ENCODE assay signal across 15 cellular contexts in genomic region chr3:189899186-189899585, GRCh38.
A peak's percentile ranks its signal among the peaks of the same experiment; 100 is the strongest.
DNase-seq lines count a peak whose midpoint lies in the region; ATAC-seq, FAIRE-seq and TF ChIP-seq lines count a peak whose summit lies in the region.
"Had no signal": no experiment of that assay in that cellular context is flagged by ENCODE, and none has a peak within 500 bp of the region (broad histone marks: within the 10 kb centered on the region; RNA-seq: fewer than 3 reads in every experiment).

No MANE protein-coding gene starts in this region.

- peak overlapping the region; percentile 19 for H3K9ac ChIP-seq in keratinocyte (ENCODE audit: control insufficient read depth, extremely low read depth, insufficient read depth, low read length)

- no peak overlapping the region for H3K4me2 ChIP-seq in keratinocyte (ENCODE audit: control insufficient read depth, extremely low read depth, insufficient read depth, low read depth, low read length)

- H3K36me3 ChIP-seq in keratinocyte (ENCODE audit: control insufficient read depth in 2 of 2, extremely low read depth in 1 of 2, insufficient read depth in 2 of 2, low read length in 2 of 2), result peaks cover 5 to 12% of the 10 kb centered on the region in 2 experiments
- no peaks in the 10 kb centered on the region for H3K36me3 ChIP-seq in CD8-positive, alpha-beta memory T cell (ENCODE audit: insufficient read depth, low read length)
- H3K36me3 ChIP-seq: BE2C, HAP-1 had no signal

- no peaks in the 10 kb centered on the region for H3K9me3 Mint-ChIP-seq in CD8-positive, alpha-beta memory T cell
- H3K9me3 Mint-ChIP-seq in stimulated activated effector memory CD8-positive, alpha-beta T cell treated with anti-CD3 and anti-CD28 coated beads, Interleukin-12 subunit alpha, Interleukin-12 subunit beta, amount 100 ng/mL, for 72 hours, result no peaks in the 10 kb centered on the region
- H3K9me3 Mint-ChIP-seq: CD4-positive, CD25-positive, alpha-beta regulatory T cell had no signal

- H2AFZ ChIP-seq in keratinocyte (ENCODE audit: control insufficient read depth, low read length), result no peak overlapping the region

- no peaks in the 10 kb centered on the region for H3K27me3 ChIP-seq in keratinocyte (ENCODE audit: control insufficient read depth, extremely low read depth, insufficient read depth, low read length)
- no peaks in the 10 kb centered on the region for H3K27me3 ChIP-seq in CD8-positive, alpha-beta memory T cell (ENCODE audit: insufficient read depth, low read length, poor library complexity, severe bottlenecking)
- H3K27me3 ChIP-seq: BE2C had no signal

- H3K4me1 Mint-ChIP-seq in CD8-positive, alpha-beta memory T cell, result no peaks in the 10 kb centered on the region
- H3K4me1 Mint-ChIP-seq in stimulated activated effector memory CD8-positive, alpha-beta T cell treated with anti-CD3 and anti-CD28 coated beads, Interleukin-12 subunit alpha, Interleukin-12 subunit beta, amount 100 ng/mL, for 72 hours, result no peaks in the 10 kb centered on the region
- H3K4me1 Mint-ChIP-seq: CD4-positive, CD25-positive, alpha-beta regulatory T cell had no signal

- no peaks in the 10 kb centered on the region for H3K9me3 ChIP-seq in keratinocyte (ENCODE audit: control insufficient read depth, low read depth, low read length)
- no peaks in the 10 kb centered on the region for H3K9me3 ChIP-seq in CD8-positive, alpha-beta memory T cell (ENCODE audit: low read length)
- H3K9me3 ChIP-seq: BE2C, HAP-1 had no signal

- ATAC-seq in stimulated activated effector memory CD8-positive, alpha-beta T cell treated with anti-CD3 and anti-CD28 coated beads, Interleukin-12 subunit alpha, Interleukin-12 subunit beta, amount 100 ng/mL, for 72 hours, result no peak

- H3K4me3 Mint-ChIP-seq in CD8-positive, alpha-beta memory T cell, result no peak overlapping the region
- H3K4me3 Mint-ChIP-seq in stimulated activated effector memory CD8-positive, alpha-beta T cell treated with anti-CD3 and anti-CD28 coated beads, Interleukin-12 subunit alpha, Interleukin-12 subunit beta, amount 100 ng/mL, for 72 hours, result no peak overlapping the region
- H3K4me3 Mint-ChIP-seq: CD4-positive, CD25-positive, alpha-beta regulatory T cell had no signal

- H4K20me1 ChIP-seq in keratinocyte (ENCODE audit: control insufficient read depth, extremely low read depth, insufficient read depth, low read length), result no peaks in the 10 kb centered on the region

- TF ChIP-seq CTCF in epithelial cell of esophagus (IDR thresholded peaks at IDR 0.05; ENCODE audit: insufficient read depth, low read depth, low read length, missing control alignments), result no peak
- no peak for TF ChIP-seq CTCF in keratinocyte (optimal IDR thresholded peaks at IDR 0.05 in 1 of 3, IDR thresholded peaks at IDR 0.05 in 1 of 3, conservative IDR thresholded peaks at IDR 0.05 in 1 of 3; ENCODE audit: extremely low read depth in 1 of 3, insufficient read depth in 2 of 3, low read length in 3 of 3)

- CTCF ChIA-PET in CD8-positive, alpha-beta memory T cell (lab: Charles Lee), result no interaction called here

- dilution Hi-C loops in keratinocyte (cut with MboI; ENCODE audit: extremely low pct_ligation_motif_present, low sequenced_read_pairs), result no loop called here

- POLR2A ChIA-PET in CD8-positive, alpha-beta memory T cell (lab: Charles Lee), result no interaction called here

- DNase-seq in ELR (ENCODE audit: low read depth) (peak; percentile 26), RPMI7951 (ENCODE audit: low read depth) (peak; percentile 14), epithelial cell of esophagus (ENCODE audit: low read depth) (peak; percentile 52), keratinocyte (ENCODE audit: low read depth, low spot score) (no peak), NOMO-1 (lab: John Stamatoyannopoulos, UW; ENCODE audit: unreplicated experiment in 2 of 2) (no peak)
- DNase-seq in CD8-positive, alpha-beta memory T cell, result no peak
- no peak for DNase-seq in stimulated activated effector memory CD8-positive, alpha-beta T cell treated with anti-CD3 and anti-CD28 coated beads, Interleukin-12 subunit alpha, Interleukin-12 subunit beta, amount 100 ng/mL, for 72 hours (ENCODE audit: low spot score in 2 of 2)
- DNase-seq: ACHN; BE2C; C1 segment of cervical spinal cord; CD4-positive, CD25-positive, alpha-beta regulatory T cell; DMS153; DMS79; GF-D8 had no signal

- H3K36me3 Mint-ChIP-seq in CD8-positive, alpha-beta memory T cell, result no peaks in the 10 kb centered on the region
- H3K36me3 Mint-ChIP-seq in stimulated activated effector memory CD8-positive, alpha-beta T cell treated with anti-CD3 and anti-CD28 coated beads, Interleukin-12 subunit alpha, Interleukin-12 subunit beta, amount 100 ng/mL, for 72 hours, result no peaks in the 10 kb centered on the region
- H3K36me3 Mint-ChIP-seq: CD4-positive, CD25-positive, alpha-beta regulatory T cell had no signal

- H3K27me3 Mint-ChIP-seq in CD8-positive, alpha-beta memory T cell, result peaks cover 0 to 2% of the 10 kb centered on the region in 2 donors

- H3K4me3 ChIP-seq in epithelial cell of esophagus (ENCODE audit: low read length) (no peak overlapping the region), keratinocyte (ENCODE audit: control insufficient read depth in 2 of 3, extremely low read depth in 1 of 3, insufficient read depth in 2 of 3, low read depth in 1 of 3, low read length in 3 of 3) (no peak overlapping the region)
- H3K4me3 ChIP-seq in CD8-positive, alpha-beta memory T cell (ENCODE audit: low read length), result no peak overlapping the region
- H3K4me3 ChIP-seq: HAP-1 had no signal

- no peaks in the 10 kb centered on the region for H3K79me2 ChIP-seq in keratinocyte (ENCODE audit: control insufficient read depth, insufficient read depth, low read length)

- no peaks in the 10 kb centered on the region for H3K9me1 ChIP-seq in keratinocyte (ENCODE audit: control insufficient read depth, extremely low read depth, insufficient read depth, low read length)

- FAIRE-seq in keratinocyte (lab: Jason Lieb, UNC), result peak; percentile 29

- no peak overlapping the region for H3K27ac Mint-ChIP-seq in CD8-positive, alpha-beta memory T cell
- no peak overlapping the region for H3K27ac Mint-ChIP-seq in stimulated activated effector memory CD8-positive, alpha-beta T cell treated with anti-CD3 and anti-CD28 coated beads, Interleukin-12 subunit alpha, Interleukin-12 subunit beta, amount 100 ng/mL, for 72 hours
- H3K27ac Mint-ChIP-seq: CD4-positive, CD25-positive, alpha-beta regulatory T cell had no signal

- peaks cover 68% of the 10 kb centered on the region for H3K4me1 ChIP-seq in keratinocyte (ENCODE audit: control insufficient read depth, extremely low read depth, insufficient read depth, low read length)
- no peaks in the 10 kb centered on the region for H3K4me1 ChIP-seq in CD8-positive, alpha-beta memory T cell (ENCODE audit: insufficient read depth, low read length)
- H3K4me1 ChIP-seq: BE2C, HAP-1 had no signal

- peak overlapping the region; percentile 98 for H3K27ac ChIP-seq in keratinocyte (ENCODE audit: control insufficient read depth, insufficient read depth, low read length)
- no peak overlapping the region for H3K27ac ChIP-seq in CD8-positive, alpha-beta memory T cell (ENCODE audit: low read depth, low read length)

Comparison
In these comparisons a context has a peak if more than half of its experiments do, and no peak if none do; other contexts are left out.
1. DNase-seq: peak in ELR (single experiment), RPMI7951 (single experiment) and epithelial cell of esophagus (single experiment); none in keratinocyte (single experiment), NOMO-1 (0 of 2), CD8-positive, alpha-beta memory T cell (0 of 5) and stimulated activated effector memory CD8-positive, alpha-beta T cell treated with anti-CD3 and anti-CD28 coated beads, Interleukin-12 subunit alpha, Interleukin-12 subunit beta, amount 100 ng/mL, for 72 hours (0 of 2).